16 cellular contexts compared by ENCODE assay signal in genomic region chr12:90773526-90773925, GRCh38.
"Had no signal": no experiment of that assay in that cellular context is flagged by ENCODE, and none has a peak within 500 bp of the region (broad histone marks: within the 10 kb centered on the region; RNA-seq: fewer than 3 reads in every experiment).

No MANE protein-coding gene starts in this region.

- H3K4me1 Mint-ChIP-seq: activated CD4-positive, alpha-beta T cell treated with anti-CD3 and anti-CD28 coated beads, Interleukin-2, amount 10 ng/mL, durations not matched to agents 7 days and 5 days; endodermal cell; mesothelial cell of epicardium; nephron progenitor cell; stimulated activated naive B cell treated with anti-CD40 and anti-IgM and Interleukin-4, amounts not matched to agents 10 μg/mL and 1 μg/mL and 100 μg/mL, for 72 hours had no signal

- DNase-seq: activated CD4-positive, alpha-beta T cell treated with anti-CD3 and anti-CD28 coated beads, Interleukin-2, amount 10 ng/mL, durations not matched to agents 7 days and 5 days; activated CD8-positive, alpha-beta memory T cell treated with anti-CD3 and anti-CD28 coated beads, Interleukin-2, amount 50 U/mL, for 4 hours; activated naive CD4-positive, alpha-beta T cell treated with anti-CD3 and anti-CD28 coated beads for 36 hours; activated T-cell treated with anti-CD3 and anti-CD28 coated beads, Interleukin-2, amount 50 U/mL, for 4 hours; endodermal cell; kidney; left lung; nephron progenitor cell; occipital lobe; retina; stimulated activated naive B cell treated with anti-CD40 and anti-IgM and Interleukin-4, amounts not matched to agents 10 μg/mL and 1 μg/mL and 100 μg/mL, for 72 hours; upper lobe of left lung had no signal

- H3K4me3 Mint-ChIP-seq: activated CD4-positive, alpha-beta T cell treated with anti-CD3 and anti-CD28 coated beads, Interleukin-2, amount 10 ng/mL, durations not matched to agents 7 days and 5 days; activated naive CD4-positive, alpha-beta T cell treated with anti-CD3 and anti-CD28 coated beads for 36 hours; activated T-cell treated with anti-CD3 and anti-CD28 coated beads, Interleukin-2, amount 50 U/mL, for 4 hours; endodermal cell; mesothelial cell of epicardium; nephron progenitor cell; stimulated activated naive B cell treated with anti-CD40 and anti-IgM and Interleukin-4, amounts not matched to agents 10 μg/mL and 1 μg/mL and 100 μg/mL, for 72 hours; T-helper 1 cell treated with Interleukin-12 subunit alpha and Interleukin-12 subunit beta and Interleukin-4 antibody, amounts not matched to agents 30 μg/mL and 1 μg/mL, for 36 hours had no signal

- H3K4me3 ChIP-seq: left lung, thoracic aorta, upper lobe of left lung had no signal

- H3K27me3 Mint-ChIP-seq: activated CD4-positive, alpha-beta T cell treated with anti-CD3 and anti-CD28 coated beads, Interleukin-2, amount 10 ng/mL, durations not matched to agents 7 days and 5 days; stimulated activated naive B cell treated with anti-CD40 and anti-IgM and Interleukin-4, amounts not matched to agents 10 μg/mL and 1 μg/mL and 100 μg/mL, for 72 hours had no signal

- H3K27ac Mint-ChIP-seq: activated CD4-positive, alpha-beta T cell treated with anti-CD3 and anti-CD28 coated beads, Interleukin-2, amount 10 ng/mL, durations not matched to agents 7 days and 5 days; activated naive CD4-positive, alpha-beta T cell treated with anti-CD3 and anti-CD28 coated beads for 36 hours; endodermal cell; mesothelial cell of epicardium; nephron progenitor cell; stimulated activated naive B cell treated with anti-CD40 and anti-IgM and Interleukin-4, amounts not matched to agents 10 μg/mL and 1 μg/mL and 100 μg/mL, for 72 hours; T-helper 1 cell treated with Interleukin-12 subunit alpha and Interleukin-12 subunit beta and Interleukin-4 antibody, amounts not matched to agents 30 μg/mL and 1 μg/mL, for 36 hours had no signal

- H3K9me3 Mint-ChIP-seq: activated CD4-positive, alpha-beta T cell treated with anti-CD3 and anti-CD28 coated beads, Interleukin-2, amount 10 ng/mL, durations not matched to agents 7 days and 5 days; activated naive CD4-positive, alpha-beta T cell treated with anti-CD3 and anti-CD28 coated beads for 36 hours; activated T-cell treated with anti-CD3 and anti-CD28 coated beads, Interleukin-2, amount 50 U/mL, for 4 hours; mesothelial cell of epicardium; nephron progenitor cell; T-helper 1 cell treated with Interleukin-12 subunit alpha and Interleukin-12 subunit beta and Interleukin-4 antibody, amounts not matched to agents 30 μg/mL and 1 μg/mL, for 36 hours had no signal

- ATAC-seq: activated T-cell treated with anti-CD3 and anti-CD28 coated beads, Interleukin-2, amount 50 U/mL, for 4 hours; left lung; stimulated activated naive B cell treated with anti-CD40 and anti-IgM and Interleukin-4, amounts not matched to agents 10 μg/mL and 1 μg/mL and 100 μg/mL, for 72 hours had no signal

- FAIRE-seq: colon, kidney had no signal

- H3K36me3 Mint-ChIP-seq: mesothelial cell of epicardium; stimulated activated naive B cell treated with anti-CD40 and anti-IgM and Interleukin-4, amounts not matched to agents 10 μg/mL and 1 μg/mL and 100 μg/mL, for 72 hours had no signal
